In the genomic region with DNA sequence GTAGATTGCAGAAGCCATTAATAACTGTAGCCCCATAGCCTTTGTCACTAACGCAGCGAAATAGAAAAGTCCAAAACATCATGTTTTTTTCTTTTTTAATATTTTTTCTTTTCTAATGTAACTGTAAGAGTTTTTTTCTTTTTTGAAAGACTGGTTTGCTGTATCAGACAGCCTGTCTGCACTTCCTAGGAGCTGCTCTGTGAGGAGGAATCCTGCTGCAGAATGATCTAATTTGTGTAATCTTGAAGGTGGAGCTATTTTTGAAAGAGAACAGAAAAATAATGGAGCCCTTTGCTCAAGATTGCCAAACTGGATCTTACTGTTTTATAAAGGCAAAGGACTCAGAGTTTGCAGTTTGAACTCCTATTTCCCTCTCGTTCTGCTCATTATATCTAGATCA, we compare ENCODE assay signal across 27 cellular contexts. TPM values are rescaled to one million over a fixed set of nuclear protein-coding genes. Genes with fewer than 3 reads are reported as not detected.
DNase-seq lines count a peak whose midpoint lies in the region; ATAC-seq and TF ChIP-seq lines count a peak whose summit lies in the region.
"Had no signal": no experiment of that assay in that cellular context is flagged by ENCODE, and none has a peak within 500 bp of the region (broad histone marks: within the 10 kb centered on the region; RNA-seq: fewer than 3 reads in every experiment).

No MANE protein-coding gene starts in this region.

- peak overlapping the region; percentile 96 for H3K27ac Mint-ChIP-seq in activated naive CD8-positive, alpha-beta T cell
- H3K27ac Mint-ChIP-seq in activated naive CD8-positive, alpha-beta T cell treated with anti-CD3 and anti-CD28 coated beads for 36 hours: no peak overlapping the region
- peak overlapping the region; percentile 95 to 100 for H3K27ac Mint-ChIP-seq in T-cell
- H3K27ac Mint-ChIP-seq in effector memory CD8-positive, alpha-beta T cell: peak overlapping the region; percentile 76 to 82
- peak overlapping the region; percentile 72 for H3K27ac Mint-ChIP-seq in stimulated activated effector memory CD8-positive, alpha-beta T cell treated with anti-CD3 and anti-CD28 coated beads, Interleukin-12 subunit alpha, Interleukin-12 subunit beta, amount 100 ng/mL, for 72 hours
- H3K27ac Mint-ChIP-seq: progenitor cell of endocrine pancreas had no signal

- H3K9me3 ChIP-seq in tibial nerve: no peaks in the 10 kb centered on the region
- H3K9me3 ChIP-seq: gastrocnemius medialis had no signal

- TF ChIP-seq POLR2A in tibial nerve (IDR thresholded peaks at IDR 0.05): no peak

- POLR2A ChIA-PET in T-cell (lab: Charles Lee): interaction anchor here in 1 of 2 donors (0.6 kb wide), 1 partner anchor 1113 kb away, joined by 3 read pairs; a partner anchor contains a TSS

- H3K27me3 ChIP-seq in tibial nerve: no peaks in the 10 kb centered on the region
- H3K27me3 ChIP-seq: gastrocnemius medialis had no signal

- H3K9me3 Mint-ChIP-seq in activated naive CD8-positive, alpha-beta T cell (ENCODE audit: low read depth): no peaks in the 10 kb centered on the region
- no peaks in the 10 kb centered on the region for H3K9me3 Mint-ChIP-seq in activated naive CD8-positive, alpha-beta T cell treated with anti-CD3 and anti-CD28 coated beads for 36 hours
- H3K9me3 Mint-ChIP-seq in T-cell: no peaks in the 10 kb centered on the region
- no peaks in the 10 kb centered on the region for H3K9me3 Mint-ChIP-seq in effector memory CD8-positive, alpha-beta T cell
- H3K9me3 Mint-ChIP-seq in stimulated activated effector memory CD8-positive, alpha-beta T cell treated with anti-CD3 and anti-CD28 coated beads, Interleukin-12 subunit alpha, Interleukin-12 subunit beta, amount 100 ng/mL, for 72 hours: no peaks in the 10 kb centered on the region
- H3K9me3 Mint-ChIP-seq: activated T-cell treated with anti-CD3 and anti-CD28 coated beads, Interleukin-2, amount 50 U/mL, for 4 hours; nephron; stimulated activated naive CD8-positive, alpha-beta T cell treated with anti-CD3 and anti-CD28 coated beads, Interleukin-15, Interleukin-2, amounts not matched to agents 100 ng/mL and 50 ng/mL, for 24 hours had no signal

- no peak for TF ChIP-seq CTCF in tibial nerve (IDR thresholded peaks at IDR 0.05)

- ATAC-seq in T-cell (replicated peaks in 1 of 4): no peak
- no peak for ATAC-seq in effector memory CD8-positive, alpha-beta T cell (replicated peaks)
- no peak for ATAC-seq in stimulated activated effector memory CD8-positive, alpha-beta T cell treated with anti-CD3 and anti-CD28 coated beads, Interleukin-12 subunit alpha, Interleukin-12 subunit beta, amount 100 ng/mL, for 72 hours
- no peak for ATAC-seq in HG02623 (IDR thresholded peaks at IDR 0.05; ENCODE audit: unreplicated experiment)
- ATAC-seq: activated T-cell treated with anti-CD3 and anti-CD28 coated beads, Interleukin-2, amount 50 U/mL, for 4 hours; gastrocnemius medialis; Right ventricle myocardium inferior had no signal

- 85 to 91% methylated on average over 3 of the region's 3 CpGs for WGBS in tibial nerve, 2 donors

- DNase-seq in activated naive CD8-positive, alpha-beta T cell treated with anti-CD3 and anti-CD28 coated beads for 36 hours: no peak
- DNase-seq in T-cell: no peak
- no peak for DNase-seq in effector memory CD8-positive, alpha-beta T cell
- no peak for DNase-seq in stimulated activated effector memory CD8-positive, alpha-beta T cell treated with anti-CD3 and anti-CD28 coated beads, Interleukin-12 subunit alpha, Interleukin-12 subunit beta, amount 100 ng/mL, for 72 hours (ENCODE audit: low spot score in 2 of 2)
- DNase-seq in GDM1 (lab: John Stamatoyannopoulos, UW): no peak
- DNase-seq in tibial nerve (ENCODE audit: low spot score in 2 of 2): no peak
- DNase-seq: activated T-cell treated with anti-CD3 and anti-CD28 coated beads, Interleukin-2, amount 50 U/mL, for 4 hours; DMS79; erythroblast; gastrocnemius medialis; GOT3; kidney glomerular epithelial cell; NCI-H146; NCI-H2171; NCI-H526; stimulated activated CD4-positive, alpha-beta T cell treated with anti-CD3 and anti-CD28 coated beads, Interleukin-2, amount 100 ng/mL, for 48 hours; trophoblast cell had no signal

- no peaks in the 10 kb centered on the region for H3K27me3 Mint-ChIP-seq in activated naive CD8-positive, alpha-beta T cell
- no peaks in the 10 kb centered on the region for H3K27me3 Mint-ChIP-seq in activated naive CD8-positive, alpha-beta T cell treated with anti-CD3 and anti-CD28 coated beads for 36 hours
- H3K27me3 Mint-ChIP-seq in T-cell: no peaks in the 10 kb centered on the region
- no peaks in the 10 kb centered on the region for H3K27me3 Mint-ChIP-seq in effector memory CD8-positive, alpha-beta T cell
- H3K27me3 Mint-ChIP-seq: progenitor cell of endocrine pancreas; stimulated activated naive CD8-positive, alpha-beta T cell treated with anti-CD3 and anti-CD28 coated beads, Interleukin-15, Interleukin-2, amounts not matched to agents 100 ng/mL and 50 ng/mL, for 24 hours had no signal

- peaks cover 0 to 65% (median 36%) of the 10 kb centered on the region in 4 donors for H3K4me1 ChIP-seq in tibial nerve

- no peaks in the 10 kb centered on the region for H3K36me3 ChIP-seq in tibial nerve
- H3K36me3 ChIP-seq: gastrocnemius medialis had no signal

- CTCF ChIA-PET in T-cell (lab: Charles Lee): no interaction called here

- H3K4me3 ChIP-seq in tibial nerve: no peak overlapping the region
- H3K4me3 ChIP-seq: gastrocnemius medialis, skin epidermis had no signal

- no peak overlapping the region for H3K4me3 Mint-ChIP-seq in activated naive CD8-positive, alpha-beta T cell
- H3K4me3 Mint-ChIP-seq in activated naive CD8-positive, alpha-beta T cell treated with anti-CD3 and anti-CD28 coated beads for 36 hours: no peak overlapping the region
- peak overlapping the region in 1 of 3 donors; percentile 83 for H3K4me3 Mint-ChIP-seq in T-cell
- H3K4me3 Mint-ChIP-seq in effector memory CD8-positive, alpha-beta T cell: peak overlapping the region in 1 of 2 donors; percentile 35
- H3K4me3 Mint-ChIP-seq in stimulated activated effector memory CD8-positive, alpha-beta T cell treated with anti-CD3 and anti-CD28 coated beads, Interleukin-12 subunit alpha, Interleukin-12 subunit beta, amount 100 ng/mL, for 72 hours: no peak overlapping the region
- H3K4me3 Mint-ChIP-seq: activated T-cell treated with anti-CD3 and anti-CD28 coated beads, Interleukin-2, amount 50 U/mL, for 4 hours; CD14-positive monocyte; nephron; stimulated activated naive CD8-positive, alpha-beta T cell treated with anti-CD3 and anti-CD28 coated beads, Interleukin-15, Interleukin-2, amounts not matched to agents 100 ng/mL and 50 ng/mL, for 24 hours had no signal

- TF ChIP-seq EP300 in tibial nerve (IDR thresholded peaks at IDR 0.05): no peak

- H3K36me3 Mint-ChIP-seq in activated naive CD8-positive, alpha-beta T cell: no peaks in the 10 kb centered on the region
- peaks cover 8% of the 10 kb centered on the region for H3K36me3 Mint-ChIP-seq in activated naive CD8-positive, alpha-beta T cell treated with anti-CD3 and anti-CD28 coated beads for 36 hours
- H3K36me3 Mint-ChIP-seq in T-cell: peaks cover 11% of the 10 kb centered on the region
- H3K36me3 Mint-ChIP-seq in effector memory CD8-positive, alpha-beta T cell (ENCODE audit: insufficient read depth): peaks cover under 1% of the 10 kb centered on the region
- peaks cover 11% of the 10 kb centered on the region for H3K36me3 Mint-ChIP-seq in stimulated activated effector memory CD8-positive, alpha-beta T cell treated with anti-CD3 and anti-CD28 coated beads, Interleukin-12 subunit alpha, Interleukin-12 subunit beta, amount 100 ng/mL, for 72 hours

- no peak overlapping the region for H3K27ac ChIP-seq in tibial nerve
- H3K27ac ChIP-seq: gastrocnemius medialis had no signal

- H3K4me1 Mint-ChIP-seq in activated naive CD8-positive, alpha-beta T cell (ENCODE audit: low read depth): peaks cover 86% of the 10 kb centered on the region
- H3K4me1 Mint-ChIP-seq in activated naive CD8-positive, alpha-beta T cell treated with anti-CD3 and anti-CD28 coated beads for 36 hours: peaks cover 78% of the 10 kb centered on the region
- peaks cover 83 to 91% (median 90%) of the 10 kb centered on the region in 3 donors for H3K4me1 Mint-ChIP-seq in T-cell
- H3K4me1 Mint-ChIP-seq in effector memory CD8-positive, alpha-beta T cell (ENCODE audit: low read depth in 2 of 2): peaks cover 47 to 67% of the 10 kb centered on the region in 2 donors
- peaks cover 56% of the 10 kb centered on the region for H3K4me1 Mint-ChIP-seq in stimulated activated effector memory CD8-positive, alpha-beta T cell treated with anti-CD3 and anti-CD28 coated beads, Interleukin-12 subunit alpha, Interleukin-12 subunit beta, amount 100 ng/mL, for 72 hours

RNA-seq across cellular contexts. Expression of a gene that starts 15.0 kb away (rescaled TPM):
- total RNA-seq in activated naive CD8-positive, alpha-beta T cell treated with anti-CD3 and anti-CD28 coated beads for 36 hours: 10 to 100 TPM; 58.4 to 61.4 TPM
- total RNA-seq in T-cell: 100 to 1,000 TPM; 222 to 268 (median 236) TPM
- 10 to 100 TPM; 32.0 to 62.7 (median 51.8) TPM for total RNA-seq in tibial nerve

RNA-seq across cellular contexts. Expression of a gene that starts 32.9 kb away (rescaled TPM):
- total RNA-seq in activated naive CD8-positive, alpha-beta T cell treated with anti-CD3 and anti-CD28 coated beads for 36 hours: 100 to 1,000 TPM; 268 TPM
- total RNA-seq in T-cell: 100 to 1,000 TPM; 189 to 264 (median 224) TPM
- total RNA-seq in tibial nerve: 100 to 1,000 TPM; 148 to 216 (median 156) TPM

RNA-seq across cellular contexts. Expression of a gene that starts 36.1 kb away (rescaled TPM):
- total RNA-seq in activated naive CD8-positive, alpha-beta T cell treated with anti-CD3 and anti-CD28 coated beads for 36 hours: under 1 TPM; 0.70 to 0.95 TPM
- under 1 TPM in 1 of 5 donors, not detected in 4; 0.18 TPM for total RNA-seq in T-cell
- total RNA-seq in tibial nerve: not detected
- total RNA-seq: activated T-cell treated with anti-CD3 and anti-CD28 coated beads, Interleukin-2, amount 50 U/mL, for 4 hours; bronchial epithelial cell; T-helper 1 cell treated with Interleukin-12 subunit alpha and Interleukin-12 subunit beta and Interleukin-4 antibody, amounts not matched to agents 30 ng/mL and 1 ng/mL, for 36 hours had no signal

RNA-seq across cellular contexts. Expression of a gene that starts 58.8 kb away (rescaled TPM):
- total RNA-seq in activated naive CD8-positive, alpha-beta T cell treated with anti-CD3 and anti-CD28 coated beads for 36 hours: not detected
- total RNA-seq in T-cell (not detected), tibial nerve (under 1 TPM in 1 of 4 donors, not detected in 3; 0.87 TPM)
- total RNA-seq: activated T-cell treated with anti-CD3 and anti-CD28 coated beads, Interleukin-2, amount 50 U/mL, for 4 hours; gastrocnemius medialis; progenitor cell of endocrine pancreas; Right ventricle myocardium inferior; T-helper 1 cell treated with Interleukin-12 subunit alpha and Interleukin-12 subunit beta and Interleukin-4 antibody, amounts not matched to agents 30 ng/mL and 1 ng/mL, for 36 hours had no signal
